10 cellular contexts compared by ENCODE assay signal in genomic region chr5:150159741-150160179, GRCh38. TPM values are rescaled to one million over a fixed set of nuclear protein-coding genes. Genes with fewer than 3 reads are reported as not detected.
A peak's percentile ranks its signal among the peaks of the same experiment; 100 is the strongest.
DNase-seq lines count a peak whose midpoint lies in the region; ATAC-seq, FAIRE-seq and TF ChIP-seq lines count a peak whose summit lies in the region.
"Had no signal": no experiment of that assay in that cellular context is flagged by ENCODE, and none has a peak within 500 bp of the region (broad histone marks: within the 10 kb centered on the region; RNA-seq: fewer than 3 reads in every experiment).

No MANE protein-coding gene starts in this region.

- DNase-seq in GM23248 (peak; percentile 89), amniotic epithelial cell (ENCODE audit: low read depth) (peak; percentile 89), islet precursor cell (peak; percentile 79), suprapubic skin (ENCODE audit: low spot score in 2 of 2) (no peak), frontal cortex (ENCODE audit: low spot score in 2 of 2) (no peak), A172 (ENCODE audit: low spot score) (no peak)
- DNase-seq in activated T-cell treated with anti-CD3 and anti-CD28 coated beads, Interleukin-2, amount 50 U/mL, for 48 hours, result no peak
- DNase-seq: activated effector memory CD4-positive, alpha-beta T cell treated with Interleukin-2 at 50 U/mL for 16 hours had no signal

- no peak for FAIRE-seq in frontal cortex (lab: Jason Lieb, UNC)
- FAIRE-seq: endothelial cell of umbilical vein had no signal

- H3K4me1 ChIP-seq in GM23248 (ENCODE audit: insufficient read depth), result peaks cover 52% of the 10 kb centered on the region
- peaks cover 58% of the 10 kb centered on the region for H3K4me1 ChIP-seq in suprapubic skin

- peak overlapping the region; percentile 83 for H2AFZ ChIP-seq in GM23248

- ATAC-seq in GM21717 (IDR thresholded peaks at IDR 0.05; ENCODE audit: unreplicated experiment), result no peak

- no peak for TF ChIP-seq EP300 in suprapubic skin (IDR thresholded peaks at IDR 0.05)

- H3K79me2 ChIP-seq in GM23248 (ENCODE audit: insufficient read depth), result peaks cover 7% of the 10 kb centered on the region

- no peaks in the 10 kb centered on the region for H3K9me3 ChIP-seq in GM23248 (ENCODE audit: low read depth)
- H3K9me3 ChIP-seq in suprapubic skin, result no peaks in the 10 kb centered on the region

- peak overlapping the region; percentile 72 for H3K9ac ChIP-seq in GM23248

- H3K4me3 ChIP-seq in GM23248 (no peak overlapping the region), suprapubic skin (no peak overlapping the region)

- H3K9me2 ChIP-seq in GM23248 (ENCODE audit: insufficient read depth), result no peaks in the 10 kb centered on the region

- peak overlapping the region; percentile 59 for H3K4me2 ChIP-seq in GM23248 (ENCODE audit: unreplicated experiment)

- no peaks in the 10 kb centered on the region for H4K20me1 ChIP-seq in GM23248 (ENCODE audit: insufficient read depth)

- no peak for TF ChIP-seq CTCF in suprapubic skin (IDR thresholded peaks at IDR 0.05)

- H3K36me3 ChIP-seq in GM23248 (ENCODE audit: low read depth) (no peaks in the 10 kb centered on the region), suprapubic skin (no peaks in the 10 kb centered on the region)

- H3K27me3 ChIP-seq in GM23248 (replicated peaks; ENCODE audit: insufficient read depth) (no peaks in the 10 kb centered on the region), suprapubic skin (peaks cover 7% of the 10 kb centered on the region)

- peaks cover 52% of the 10 kb centered on the region for H3F3A ChIP-seq in GM23248 (ENCODE audit: insufficient read depth)

- H3K27ac ChIP-seq in GM23248 (peak overlapping the region; percentile 92), suprapubic skin (peak overlapping the region; percentile 86)

- TF ChIP-seq POLR2A in suprapubic skin (IDR thresholded peaks at IDR 0.05), result no peak

- WGBS in GM23248 (ENCODE audit: low coverage in 1 of 2, low lambda C conversion rate in 2 of 2, missing lambda C conversion rate in 2 of 2), 2 experiments, result 0 to 1% methylated on average over 9 of the region's 9 CpGs
- 61% methylated on average over 9 of the region's 9 CpGs for WGBS in suprapubic skin

- in situ Hi-C loops in GM23248 (cut with MboI), result no loop called here

RNA-seq across cellular contexts. Expression of gene PDGFRB, which starts 4.1 kb away (rescaled TPM):
- 189 and 205 TPM in 2 replicates for total RNA-seq in GM23248 (2014; rRNA removed; shearing (Covaris generic))
- 155 and 163 TPM in 2 replicates for polyA plus RNA-seq in GM23248 (2016; fragmentation: Nextera tagmentation; extraction: Ambion mirVana)
- total RNA-seq in suprapubic skin (10 to 100 TPM; 23.8 to 51.4 (median 43.9) TPM), frontal cortex (12.2 TPM)
- total RNA-seq in A172 (2014; rRNA removed; shearing (Covaris generic)), result 33.5 and 55.9 TPM in 2 replicates

RNA-seq across cellular contexts. Expression of gene CDX1, which starts 6.8 kb away (rescaled TPM):
- not detected in 2 replicates for total RNA-seq in GM23248 (2014; rRNA removed; shearing (Covaris generic))
- 0.19 TPM in 1 of 2 replicates, not detected in the other for polyA plus RNA-seq in GM23248 (2016; fragmentation: Nextera tagmentation; extraction: Ambion mirVana)
- total RNA-seq in suprapubic skin (under 1 TPM in 2 of 4 donors, not detected in 2; 0.26 to 0.76 TPM), frontal cortex (not detected)
- not detected in 2 replicates for total RNA-seq in A172 (2014; rRNA removed; shearing (Covaris generic))
- total RNA-seq: endothelial cell of umbilical vein had no signal
- polyA plus RNA-seq: endothelial cell of umbilical vein had no signal

RNA-seq across cellular contexts. Expression of gene SLC6A7, which starts 30.1 kb away (rescaled TPM):
- not detected in 2 replicates for total RNA-seq in GM23248 (2014; rRNA removed; shearing (Covaris generic))
- not detected in 2 replicates for polyA plus RNA-seq in GM23248 (2016; fragmentation: Nextera tagmentation; extraction: Ambion mirVana)
- total RNA-seq in suprapubic skin, result not detected
- 2.9 TPM for total RNA-seq in frontal cortex
- not detected in 2 replicates for total RNA-seq in A172 (2014; rRNA removed; shearing (Covaris generic))
- total RNA-seq: endothelial cell of umbilical vein had no signal
- polyA plus RNA-seq: endothelial cell of umbilical vein had no signal

Comparison
In these comparisons a context has a peak if more than half of its experiments do, and no peak if none do; other contexts are left out.
1. DNase-seq: peak in GM23248 (single experiment), amniotic epithelial cell (single experiment) and islet precursor cell (single experiment); none in suprapubic skin (0 of 2), activated T-cell treated with anti-CD3 and anti-CD28 coated beads, Interleukin-2, amount 50 U/mL, for 48 hours (0 of 2), frontal cortex (0 of 2) and A172 (single experiment).